Comparison of ENCODE assay signal across 12 cellular contexts in the genomic region with DNA sequence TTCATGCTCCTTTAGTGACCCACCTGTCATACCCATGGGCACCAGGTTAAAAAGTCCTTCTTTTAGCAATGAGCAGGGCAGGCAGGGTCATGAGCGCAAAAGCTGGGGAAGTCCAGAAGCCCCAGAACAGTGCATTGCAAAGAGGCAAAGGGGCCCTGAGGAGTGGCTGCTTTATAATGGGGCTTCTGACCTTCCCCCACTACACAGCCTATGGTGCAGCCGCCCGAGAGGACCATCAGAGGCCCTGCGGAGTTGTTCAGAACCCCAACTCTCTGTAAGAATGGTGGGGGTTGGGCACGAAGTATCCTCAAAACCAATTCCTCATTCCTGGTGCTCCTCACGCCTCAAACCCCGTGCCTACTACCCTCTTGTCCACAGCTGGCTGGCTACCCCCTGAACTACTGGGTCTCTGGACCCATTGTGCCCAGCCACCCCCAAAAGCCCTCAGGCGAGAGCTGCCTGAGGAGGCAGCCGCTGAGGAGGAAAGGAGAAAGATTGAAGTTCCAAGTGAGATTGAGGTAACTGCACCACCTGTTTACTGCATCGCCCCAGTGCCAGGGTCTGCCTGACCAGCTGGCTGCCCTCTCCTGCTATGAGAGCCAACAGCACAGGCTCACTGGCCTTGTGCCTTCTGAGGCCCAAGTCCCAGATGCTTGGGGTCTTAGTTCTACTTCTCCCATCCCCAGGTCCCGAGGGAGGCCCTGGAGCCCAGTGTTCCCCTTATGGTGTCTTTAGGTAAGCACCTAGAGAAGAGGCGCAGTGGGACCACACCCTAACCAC. TPM values are rescaled to one million over a fixed set of nuclear protein-coding genes. Genes with fewer than 3 reads are reported as not detected.
A peak's percentile ranks its signal among the peaks of the same experiment; 100 is the strongest.
DNase-seq lines count a peak whose midpoint lies in the region; ATAC-seq, FAIRE-seq and TF ChIP-seq lines count a peak whose summit lies in the region.
"Had no signal": no experiment of that assay in that cellular context is flagged by ENCODE, and none has a peak within 500 bp of the region (broad histone marks: within the 10 kb centered on the region; RNA-seq: fewer than 3 reads in every experiment).

No MANE protein-coding gene starts in this region.

- H3K27me3 ChIP-seq in GM12878 (replicated peaks in 1 of 2; ENCODE audit: control insufficient read depth in 2 of 2, insufficient read depth in 2 of 2, low read length in 1 of 2): no peaks in the 10 kb centered on the region
- H3K27me3 ChIP-seq in rectal smooth muscle tissue (ENCODE audit: control insufficient read depth, insufficient read depth, low read length): no peaks in the 10 kb centered on the region

- H3K9ac ChIP-seq in GM12878 (ENCODE audit: control insufficient read depth, insufficient read depth, low read length): no peak overlapping the region
- H3K9ac ChIP-seq in rectal smooth muscle tissue (ENCODE audit: low read length): no peak overlapping the region

- CTCF ChIA-PET in GM12878 (lab: Yijun Ruan, JAX): no interaction called here

- POLR2A ChIA-PET in GM12878 (lab: Charles Lee): interaction anchor here (1.1 to 1.2 kb wide), 2 partner anchors 14 to 37 kb away, joined by 3 read pairs; a partner anchor contains a TSS

- H3K79me2 ChIP-seq in GM12878 (ENCODE audit: control insufficient read depth, insufficient read depth, low read length): no peaks in the 10 kb centered on the region

- peaks cover 11% of the 10 kb centered on the region for H3K27me3 Mint-ChIP-seq in HFFc6 (ENCODE audit: insufficient read depth)

- TF ChIP-seq EP300 in GM12878 (IDR thresholded peaks at IDR 0.05; ENCODE audit: borderline replicate concordance in 1 of 2, control insufficient read depth in 1 of 2, low read depth in 2 of 2, low read length in 2 of 2): no peak

- H3K9me3 ChIP-seq in GM12878 (replicated peaks; ENCODE audit: control insufficient read depth, insufficient read depth, low read length): no peaks in the 10 kb centered on the region
- H3K9me3 ChIP-seq: thoracic aorta had no signal

- H3K4me3 Mint-ChIP-seq in HFFc6: no peak overlapping the region

- H3K4me3 ChIP-seq in GM12878 (no peak overlapping the region), rectal smooth muscle tissue (ENCODE audit: low read length) (no peak overlapping the region), foreskin fibroblast (ENCODE audit: low read depth in 1 of 2, low read length in 2 of 2) (no peak overlapping the region)
- H3K4me3 ChIP-seq: coronary artery, thoracic aorta had no signal

- no TSS peak for BruUV-seq in GM12878 (replicated peaks; lab: Mats Ljungman, UMichigan)

- H3K27ac ChIP-seq in GM12878 (ENCODE audit: control insufficient read depth, insufficient read depth): no peak overlapping the region
- peak overlapping the region; percentile 95 for H3K27ac ChIP-seq in rectal smooth muscle tissue (ENCODE audit: low read depth, low read length)
- H3K27ac ChIP-seq: C4-2B had no signal

- H3K4me1 Mint-ChIP-seq in HFFc6 (ENCODE audit: low read depth): peaks cover 16% of the 10 kb centered on the region

- no peak for DNase-seq in HFFc6
- no peak for DNase-seq in GM12878 (ENCODE audit: low read depth, low spot score)
- no peak for DNase-seq in foreskin fibroblast
- DNase-seq: activated CD4-positive, alpha-beta T cell treated with anti-CD3 and anti-CD28 coated beads, Interleukin-2, amount 50 U/mL, for 48 hours; activated effector memory CD4-positive, alpha-beta T cell treated with Interleukin-2 at 50 U/mL for 16 hours; NCI-H1105; stimulated activated CD4-positive, alpha-beta T cell treated with anti-CD3 and anti-CD28 coated beads, Interleukin-15, amount 100 ng/mL, for 24 hours had no signal

- H3K36me3 Mint-ChIP-seq in HFFc6 (ENCODE audit: low read depth): peaks cover 18% of the 10 kb centered on the region

- peak overlapping the region; percentile 11 for H3K27ac Mint-ChIP-seq in HFFc6

- in situ Hi-C loops in GM12878 (cut with MboI): no loop called here

- 90% methylated on average over 12 of the region's 12 CpGs for WGBS in GM12878 (ENCODE audit: insufficient coverage, insufficient replicate concordance, low lambda C conversion rate, missing lambda C conversion rate)

- TF ChIP-seq RAD21 in GM12878 (IDR thresholded peaks at IDR 0.05; ENCODE audit: insufficient read depth, low read depth, low read length): no peak

- intact Hi-C loops in GM12878 (cut with micrococcal nuclease; ENCODE audit: unreplicated experiment): no loop called here

- TF ChIP-seq CTCF in HFFc6 (IDR thresholded peaks at IDR 0.05) (no peak), GM12878 (IDR thresholded peaks at IDR 0.05 in 2 of 3, conservative IDR thresholded peaks at IDR 0.05 in 1 of 3; ENCODE audit: control insufficient read depth in 2 of 3, extremely low read depth in 1 of 3, insufficient read depth in 1 of 3, low read depth in 3 of 3, low read length in 3 of 3) (no peak), foreskin fibroblast (IDR thresholded peaks at IDR 0.05; ENCODE audit: low read depth, low read length) (no peak)

- H2AFZ ChIP-seq in GM12878 (ENCODE audit: control insufficient read depth, low read depth, low read length): no peak overlapping the region

- H3K36me3 ChIP-seq in GM12878 (ENCODE audit: control insufficient read depth in 2 of 2, insufficient read depth in 2 of 2, low read length in 1 of 2): peaks cover 14 to 41% of the 10 kb centered on the region in 2 experiments; a peak in 3 of 4 replicates
- peaks cover 17% of the 10 kb centered on the region for H3K36me3 ChIP-seq in rectal smooth muscle tissue (ENCODE audit: control insufficient read depth, insufficient read depth, low read length)

- no peaks in the 10 kb centered on the region for H4K20me1 ChIP-seq in GM12878 (ENCODE audit: control insufficient read depth, insufficient read depth)

- FAIRE-seq in GM12878 (lab: Jason Lieb, UNC): no peak

- no peak overlapping the region for H3K4me2 ChIP-seq in GM12878 (ENCODE audit: control insufficient read depth, insufficient read depth)

- SMC1A ChIA-PET in GM12878 (lab: Charles Lee; ENCODE audit: uncharacterized antibody, unreplicated experiment): no interaction called here

- no peak for ATAC-seq in GM12878
- no peak for ATAC-seq in GM21447 (IDR thresholded peaks at IDR 0.05; ENCODE audit: unreplicated experiment)

- no peaks in the 10 kb centered on the region for H3K9me3 Mint-ChIP-seq in HFFc6

- H3K4me1 ChIP-seq in GM12878 (ENCODE audit: control insufficient read depth, insufficient read depth, low read length) (no peaks in the 10 kb centered on the region), rectal smooth muscle tissue (ENCODE audit: control insufficient read depth, insufficient read depth, low read length) (peaks cover 16% of the 10 kb centered on the region)

- RAD21 ChIA-PET in GM12878 (lab: Charles Lee; ENCODE audit: unreplicated experiment): no interaction called here

- peak; percentile 9; the same call in 1 of the 2 replicates for TF ChIP-seq POLR2A in GM12878 (IDR thresholded peaks at IDR 0.05; ENCODE audit: low read depth, low read length)

RNA-seq across cellular contexts. Expression of a gene that starts 6.7 kb away (rescaled TPM):
- 1 to 10 TPM; 2.9 to 3.9 (median 3.2) TPM for total RNA-seq in HFFc6 (2021; fragmentation: NEBNext Ultra II Directional; extraction: Animal tissue kit (Norgen Biotek cat#: 25700))
- 37.9 and 43.0 TPM in 2 replicates for total RNA-seq in GM12878 (2013; cell fraction: nucleolus; rRNA removed)
- total RNA-seq in GM12878 (2014; rRNA removed) (24.8 and 28.0 TPM in 2 replicates), GM12878 (2014; rRNA removed; fragmentation: Illumina TruSeq; extraction: Trizol) (12.3 and 13.1 TPM in 2 replicates), GM12878 (2021) (68.3 and 76.9 TPM in 2 replicates)
- 62.4 TPM for polyA plus RNA-seq in GM12878 (2011; ENCODE audit: low read depth)
- polyA plus RNA-seq in GM12878 (2011; rRNA removed) (7.6 and 11.2 TPM in 2 replicates), GM12878 (2014; fragmentation: Illumina TruSeq; extraction: Trizol) (19.7 and 30.3 TPM in 2 replicates), GM12878 (2014; fragmentation: Nextera tagmentation; extraction: Ambion mirVana) (1 to 10 TPM; 4.2 to 9.6 TPM), GM12878 (2014; rRNA removed) (53.1 and 62.7 TPM in 2 replicates), GM12878 (2016; fragmentation: Nextera tagmentation; extraction: Ambion mirVana) (10 to 100 TPM; 50.3 to 50.5 TPM)
- 7.0 and 7.3 TPM in 2 replicates for polyA plus RNA-seq in GM12878 (2011; cell fraction: cytosol; rRNA removed)
- polyA plus RNA-seq in GM12878 (2011; cell fraction: nucleus; rRNA removed): 129 and 145 TPM in 2 replicates
- 45.5 and 78.2 TPM in 2 replicates for polyA plus RNA-seq in GM12878 (2012)
- polyA minus RNA-seq in GM12878 (2011; rRNA and poly(A)+ RNA removed): 4.3 and 9.2 TPM in 2 replicates
- polyA minus RNA-seq in GM12878 (2011; cell fraction: cytosol; rRNA and poly(A)+ RNA removed): 1.7 and 10.0 TPM in 2 replicates
- polyA minus RNA-seq in GM12878 (2011; cell fraction: nucleus; rRNA and poly(A)+ RNA removed): 21.2 and 29.4 TPM in 2 replicates

RNA-seq across cellular contexts. Expression of a gene that starts 10.0 kb away (rescaled TPM):
- 10 to 100 TPM; 70.4 to 85.2 (median 79.4) TPM for total RNA-seq in HFFc6 (2021; fragmentation: NEBNext Ultra II Directional; extraction: Animal tissue kit (Norgen Biotek cat#: 25700))
- 54.2 and 59.3 TPM in 2 replicates for total RNA-seq in GM12878 (2013; cell fraction: nucleolus; rRNA removed)
- 77.1 and 139 TPM in 2 replicates for total RNA-seq in GM12878 (2014; rRNA removed)
- 21.8 and 23.0 TPM in 2 replicates for total RNA-seq in GM12878 (2014; rRNA removed; fragmentation: Illumina TruSeq; extraction: Trizol)
- 88.9 and 113 TPM in 2 replicates for total RNA-seq in GM12878 (2021)
- polyA plus RNA-seq in GM12878 (2011; ENCODE audit: low read depth): 17.0 TPM
- 6.6 and 12.6 TPM in 2 replicates for polyA plus RNA-seq in GM12878 (2011; rRNA removed)
- 24.6 and 25.9 TPM in 2 replicates for polyA plus RNA-seq in GM12878 (2011; cell fraction: cytosol; rRNA removed)
- polyA plus RNA-seq in GM12878 (2011; cell fraction: nucleus; rRNA removed): 115 and 166 TPM in 2 replicates
- polyA plus RNA-seq in GM12878 (2012): 28.3 and 30.4 TPM in 2 replicates
- polyA plus RNA-seq in GM12878 (2014; fragmentation: Illumina TruSeq; extraction: Trizol): 15.5 and 30.7 TPM in 2 replicates
- polyA plus RNA-seq in GM12878 (2014; fragmentation: Nextera tagmentation; extraction: Ambion mirVana): 10 to 100 TPM in 1 of 2 experiments, 1 to 10 TPM in 1; 7.8 to 10.3 TPM
- 44.5 and 72.1 TPM in 2 replicates for polyA plus RNA-seq in GM12878 (2014; rRNA removed)
- 100 to 1,000 TPM in 1 of 2 experiments, 10 to 100 TPM in 1; 92.1 to 104 TPM for polyA plus RNA-seq in GM12878 (2016; fragmentation: Nextera tagmentation; extraction: Ambion mirVana)
- polyA minus RNA-seq in GM12878 (2011; rRNA and poly(A)+ RNA removed): 27.1 and 30.7 TPM in 2 replicates
- 19.9 and 21.7 TPM in 2 replicates for polyA minus RNA-seq in GM12878 (2011; cell fraction: cytosol; rRNA and poly(A)+ RNA removed)
- 74.0 and 145 TPM in 2 replicates for polyA minus RNA-seq in GM12878 (2011; cell fraction: nucleus; rRNA and poly(A)+ RNA removed)

RNA-seq across cellular contexts. Expression of a gene that starts 16.7 kb away (rescaled TPM):
- 10 to 100 TPM; 68.1 to 80.4 (median 71.0) TPM for total RNA-seq in HFFc6 (2021; fragmentation: NEBNext Ultra II Directional; extraction: Animal tissue kit (Norgen Biotek cat#: 25700))
- total RNA-seq in GM12878 (2013; cell fraction: nucleolus; rRNA removed): 33.3 and 34.0 TPM in 2 replicates
- total RNA-seq in GM12878 (2014; rRNA removed) (20.2 and 22.7 TPM in 2 replicates), GM12878 (2014; rRNA removed; fragmentation: Illumina TruSeq; extraction: Trizol) (10.4 and 12.1 TPM in 2 replicates), GM12878 (2021) (19.7 and 23.9 TPM in 2 replicates)
- polyA plus RNA-seq in GM12878 (2011; ENCODE audit: low read depth): 22.1 TPM
- polyA plus RNA-seq in GM12878 (2011; rRNA removed) (4.3 and 11.7 TPM in 2 replicates), GM12878 (2014; fragmentation: Illumina TruSeq; extraction: Trizol) (11.1 and 14.0 TPM in 2 replicates), GM12878 (2014; fragmentation: Nextera tagmentation; extraction: Ambion mirVana) (1 to 10 TPM; 7.2 to 9.8 TPM), GM12878 (2014; rRNA removed) (20.7 and 21.2 TPM in 2 replicates), GM12878 (2016; fragmentation: Nextera tagmentation; extraction: Ambion mirVana) (10 to 100 TPM; 38.7 to 39.2 TPM)
- polyA plus RNA-seq in GM12878 (2011; cell fraction: cytosol; rRNA removed): 22.2 and 26.0 TPM in 2 replicates
- polyA plus RNA-seq in GM12878 (2011; cell fraction: nucleus; rRNA removed): 15.8 and 15.9 TPM in 2 replicates
- polyA plus RNA-seq in GM12878 (2012): 19.1 and 25.4 TPM in 2 replicates
- polyA minus RNA-seq in GM12878 (2011; rRNA and poly(A)+ RNA removed): 12.4 and 16.2 TPM in 2 replicates
- polyA minus RNA-seq in GM12878 (2011; cell fraction: cytosol; rRNA and poly(A)+ RNA removed): 4.9 and 5.2 TPM in 2 replicates
- polyA minus RNA-seq in GM12878 (2011; cell fraction: nucleus; rRNA and poly(A)+ RNA removed): 8.1 and 11.1 TPM in 2 replicates

RNA-seq across cellular contexts. Expression of a gene that starts 17.5 kb away (rescaled TPM):
- 10 to 100 TPM; 23.6 to 38.8 (median 32.3) TPM for total RNA-seq in HFFc6 (2021; fragmentation: NEBNext Ultra II Directional; extraction: Animal tissue kit (Norgen Biotek cat#: 25700))
- total RNA-seq in GM12878 (2013; cell fraction: nucleolus; rRNA removed): 255 and 261 TPM in 2 replicates
- total RNA-seq in GM12878 (2014; rRNA removed) (141 and 151 TPM in 2 replicates), GM12878 (2014; rRNA removed; fragmentation: Illumina TruSeq; extraction: Trizol) (121 and 124 TPM in 2 replicates), GM12878 (2021) (146 and 161 TPM in 2 replicates)
- polyA plus RNA-seq in GM12878 (2011; ENCODE audit: low read depth): 154 TPM
- polyA plus RNA-seq in GM12878 (2011; rRNA removed) (210 and 234 TPM in 2 replicates), GM12878 (2014; fragmentation: Illumina TruSeq; extraction: Trizol) (140 and 192 TPM in 2 replicates), GM12878 (2014; fragmentation: Nextera tagmentation; extraction: Ambion mirVana) (10 to 100 TPM; 47.6 to 58.7 TPM), GM12878 (2014; rRNA removed) (184 and 187 TPM in 2 replicates), GM12878 (2016; fragmentation: Nextera tagmentation; extraction: Ambion mirVana) (100 to 1,000 TPM; 172 to 180 TPM)
- polyA plus RNA-seq in GM12878 (2011; cell fraction: cytosol; rRNA removed): 205 and 219 TPM in 2 replicates
- polyA plus RNA-seq in GM12878 (2011; cell fraction: nucleus; rRNA removed): 650 and 948 TPM in 2 replicates
- polyA plus RNA-seq in GM12878 (2012): 168 and 212 TPM in 2 replicates
- polyA minus RNA-seq in GM12878 (2011; rRNA and poly(A)+ RNA removed): 228 and 269 TPM in 2 replicates
- 74.4 and 101 TPM in 2 replicates for polyA minus RNA-seq in GM12878 (2011; cell fraction: cytosol; rRNA and poly(A)+ RNA removed)
- 134 and 217 TPM in 2 replicates for polyA minus RNA-seq in GM12878 (2011; cell fraction: nucleus; rRNA and poly(A)+ RNA removed)

RNA-seq across cellular contexts. Expression of a gene that starts 26.9 kb away (rescaled TPM):
- total RNA-seq in HFFc6 (2021; fragmentation: NEBNext Ultra II Directional; extraction: Animal tissue kit (Norgen Biotek cat#: 25700)): under 1 TPM in 2 of 6 experiments, not detected in 4; 0.16 to 0.45 TPM
- 1.5 and 1.6 TPM in 2 replicates for total RNA-seq in GM12878 (2013; cell fraction: nucleolus; rRNA removed)
- total RNA-seq in GM12878 (2014; rRNA removed) (not detected in 2 replicates), GM12878 (2014; rRNA removed; fragmentation: Illumina TruSeq; extraction: Trizol) (0.18 TPM in 1 of 2 replicates, not detected in the other), GM12878 (2021) (not detected in 2 replicates)
- polyA plus RNA-seq in GM12878 (2011; ENCODE audit: low read depth): 4.1 TPM
- polyA plus RNA-seq in GM12878 (2011; rRNA removed) (0.07 and 0.11 TPM in 2 replicates), GM12878 (2014; fragmentation: Illumina TruSeq; extraction: Trizol) (not detected in 2 replicates), GM12878 (2014; fragmentation: Nextera tagmentation; extraction: Ambion mirVana) (under 1 TPM; 0.04 to 0.08 TPM), GM12878 (2014; rRNA removed) (0.23 TPM in 1 of 2 replicates, not detected in the other), GM12878 (2016; fragmentation: Nextera tagmentation; extraction: Ambion mirVana) (under 1 TPM; 0.44 to 0.79 TPM)
- polyA plus RNA-seq in GM12878 (2011; cell fraction: cytosol; rRNA removed): 0.03 TPM in 1 of 2 replicates, not detected in the other
- polyA plus RNA-seq in GM12878 (2011; cell fraction: nucleus; rRNA removed): 0.15 and 0.25 TPM in 2 replicates
- polyA plus RNA-seq in GM12878 (2012): 2.9 and 5.0 TPM in 2 replicates
- polyA minus RNA-seq in GM12878 (2011; rRNA and poly(A)+ RNA removed): 0.51 and 0.52 TPM in 2 replicates
- polyA minus RNA-seq in GM12878 (2011; cell fraction: cytosol; rRNA and poly(A)+ RNA removed): not detected in 2 replicates
- polyA minus RNA-seq in GM12878 (2011; cell fraction: nucleus; rRNA and poly(A)+ RNA removed): 0.73 and 1.9 TPM in 2 replicates
- total RNA-seq: thoracic aorta had no signal
